In the genomic region with DNA sequence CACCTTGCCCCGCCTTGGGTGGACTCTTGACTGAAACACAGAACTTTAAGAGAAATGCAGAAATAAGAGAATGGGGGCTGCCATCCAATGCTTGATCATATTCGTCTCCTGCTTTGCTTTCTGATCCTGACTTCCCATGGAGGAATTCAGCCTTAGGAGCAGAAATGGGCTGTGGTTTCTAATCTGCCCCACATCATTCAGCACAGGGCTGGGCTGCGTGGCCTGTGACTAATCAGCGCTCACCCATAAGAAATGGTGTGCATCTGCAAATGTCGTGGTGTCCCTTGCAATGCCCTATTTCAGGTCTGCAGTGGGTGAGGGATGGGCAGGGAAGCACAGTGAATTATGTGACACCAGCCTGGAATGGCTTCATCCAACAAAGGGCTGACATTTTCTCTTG, we compare ENCODE assay signal across 1 cellular context.
TF ChIP-seq lines count a peak whose summit lies in the region.

No MANE protein-coding gene starts in this region.

TF ChIP-seq in IMR-90, 13 proteins besides CTCF, POLR2A, EP300 and RAD21:
- TF ChIP-seq MAFK (IDR thresholded peaks at IDR 0.05; ENCODE audit: low read depth, low read length) (no peak), SMC3 (IDR thresholded peaks at IDR 0.05; ENCODE audit: low read depth, low read length) (no peak)
- TF ChIP-seq, protein P1, sequence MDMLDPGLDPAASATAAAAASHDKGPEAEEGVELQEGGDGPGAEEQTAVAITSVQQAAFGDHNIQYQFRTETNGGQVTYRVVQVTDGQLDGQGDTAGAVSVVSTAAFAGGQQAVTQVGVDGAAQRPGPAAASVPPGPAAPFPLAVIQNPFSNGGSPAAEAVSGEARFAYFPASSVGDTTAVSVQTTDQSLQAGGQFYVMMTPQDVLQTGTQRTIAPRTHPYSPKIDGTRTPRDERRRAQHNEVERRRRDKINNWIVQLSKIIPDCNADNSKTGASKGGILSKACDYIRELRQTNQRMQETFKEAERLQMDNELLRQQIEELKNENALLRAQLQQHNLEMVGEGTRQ (IDR thresholded peaks at IDR 0.05; ENCODE audit: low read depth, low read length): no peak
